ENCODE assay signal across 8 cellular contexts in the genomic region with DNA sequence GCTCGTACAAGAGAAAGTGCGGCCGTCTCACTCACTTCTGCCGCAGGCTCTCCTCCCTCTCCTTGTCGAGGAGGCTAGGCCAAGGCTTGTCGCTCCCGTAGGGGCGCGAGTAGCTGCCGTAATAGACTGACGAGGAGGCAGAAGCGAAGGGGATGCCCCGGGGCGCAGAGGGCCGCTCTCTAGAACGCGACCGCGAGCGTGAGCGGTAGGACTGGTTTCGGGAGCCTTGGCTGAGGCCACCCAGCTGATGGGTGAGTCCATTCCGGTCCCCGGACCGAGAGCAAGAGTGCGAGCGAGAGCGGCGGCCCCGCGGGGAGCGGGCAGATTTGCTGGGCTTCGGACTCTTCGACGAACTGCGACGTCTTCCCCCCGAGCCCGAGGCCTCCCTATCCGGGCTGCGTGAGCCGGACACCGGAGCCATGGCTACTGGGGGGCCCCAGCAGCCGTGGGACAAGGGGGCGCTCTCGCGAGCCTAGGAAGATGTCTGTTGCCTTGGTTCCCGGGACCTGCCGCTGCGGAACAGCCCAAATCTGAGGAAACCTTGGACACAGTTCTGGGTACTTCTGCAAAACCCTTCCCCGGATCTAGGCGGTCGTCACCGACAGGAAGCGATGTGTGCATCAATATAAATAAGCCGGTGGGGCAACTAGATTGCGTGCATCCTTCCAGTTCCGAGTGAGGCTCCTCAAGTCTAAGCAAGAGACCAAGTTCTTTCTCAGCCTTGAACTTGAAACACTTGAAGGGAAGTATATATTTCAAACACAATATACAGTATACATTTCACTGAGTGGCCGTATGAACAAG. TPM values are rescaled to one million over a fixed set of nuclear protein-coding genes. Genes with fewer than 3 reads are reported as not detected.
DNase-seq lines count a peak whose midpoint lies in the region; ATAC-seq and TF ChIP-seq lines count a peak whose summit lies in the region.

A gene (minus strand): TSS at position 567 of the 804 bp plus-strand sequence. CDS start 146 bp downstream, at position 421.

- H3K4me3 Mint-ChIP-seq in H9, result peak within 1 kb of the TSS; percentile 92 to 93
- H3K4me3 Mint-ChIP-seq in nephron, result peak within 1 kb of the TSS; percentile 95 to 96 (median 95)

- WGBS in H9 (ENCODE audit: extremely low coverage, insufficient read length, low lambda C conversion rate), result no CpG with 5 or more reads among the region's 59 CpGs

- no peaks in the 10 kb centered on the region for H3K79me1 ChIP-seq in H9 (ENCODE audit: insufficient read depth, low read depth, low read length, poor library complexity, severe bottlenecking)

- no peak within 1 kb of the TSS for H3K18ac ChIP-seq in H9 (ENCODE audit: insufficient read length, low read depth, low read length)

- H3K14ac ChIP-seq in H9 (ENCODE audit: insufficient read depth, low read length), result no peak within 1 kb of the TSS

- H3K23me2 ChIP-seq in H9 (ENCODE audit: insufficient read length, low read depth, low read length, poor library complexity, severe bottlenecking), result no peaks in the 10 kb centered on the region

- no peak within 1 kb of the TSS for H2BK15ac ChIP-seq in H9 (ENCODE audit: low read depth, low read length)

- H3K27me3 Mint-ChIP-seq in H9 (ENCODE audit: low read depth) (no peaks in the 10 kb centered on the region), nephron (ENCODE audit: low read depth) (no peaks in the 10 kb centered on the region)

- no peaks in the 10 kb centered on the region for H3K79me2 ChIP-seq in H9 (ENCODE audit: insufficient read depth, low read length)
- peaks cover 18% of the 10 kb centered on the region; the same call in 1 of the 2 replicates for H3K79me2 ChIP-seq in Loucy (ENCODE audit: insufficient read depth, low read length)

- H3K27me3 ChIP-seq in H9 (ENCODE audit: insufficient read depth, low read length) (no peaks in the 10 kb centered on the region), Loucy (ENCODE audit: insufficient read depth, low read length, poor library complexity, severe bottlenecking) (no peaks in the 10 kb centered on the region)

- no peak within 1 kb of the TSS for H4K91ac ChIP-seq in H9 (ENCODE audit: insufficient read length, low read depth, low read length)

- H3K4me1 Mint-ChIP-seq in H9 (peaks cover 0 to 9% of the 10 kb centered on the region in 2 experiments; a peak in 2 of 4 replicates), nephron (peaks cover 9% of the 10 kb centered on the region)

- H3K36me3 Mint-ChIP-seq in H9 (ENCODE audit: insufficient read depth in 1 of 3, low read depth in 3 of 3) (peaks cover 2 to 7% (median 5%) of the 10 kb centered on the region in 3 experiments; a peak in 5 of 7 replicates), nephron (ENCODE audit: low read depth) (peaks cover 8% of the 10 kb centered on the region)

- H2BK20ac ChIP-seq in H9 (ENCODE audit: low read depth, low read length, poor library complexity, severe bottlenecking), result no peak within 1 kb of the TSS

- H3K9me3 Mint-ChIP-seq in H9 (peaks cover 48 to 60% of the 10 kb centered on the region in 2 experiments), nephron (peaks cover 7% of the 10 kb centered on the region)

- peak within 1 kb of the TSS; percentile 60 to 95 (median 92) for H3K27ac Mint-ChIP-seq in H9
- peak within 1 kb of the TSS; percentile 88 to 99 (median 97) for H3K27ac Mint-ChIP-seq in nephron

- H4K20me1 ChIP-seq in H9 (ENCODE audit: control insufficient read depth, insufficient read depth, insufficient read length) (no peaks in the 10 kb centered on the region), Loucy (ENCODE audit: insufficient read depth, low read length, poor library complexity, severe bottlenecking) (peaks cover 4% of the 10 kb centered on the region)

- no peak within 1 kb of the TSS for H4K5ac ChIP-seq in H9 (ENCODE audit: insufficient read length, low read depth, low read length)

- no peak within 1 kb of the TSS for H3K23ac ChIP-seq in H9 (ENCODE audit: insufficient read length, low read depth, low read length)

- no peak within 1 kb of the TSS for H3K4ac ChIP-seq in H9 (ENCODE audit: low read depth, low read length)

- H3K4me3 ChIP-seq in Loucy (ENCODE audit: low read length, poor library complexity, severe bottlenecking) (peak within 1 kb of the TSS; percentile 91), fibroblast of the aortic adventitia (ENCODE audit: low read depth, low read length) (peak within 1 kb of the TSS; percentile 74)

- no peak within 1 kb of the TSS for H2BK12ac ChIP-seq in H9 (ENCODE audit: insufficient read length, low read depth, low read length)

- H3K4me1 ChIP-seq in H9 (ENCODE audit: insufficient read depth, low read length) (no peaks in the 10 kb centered on the region), Loucy (ENCODE audit: insufficient read depth, low read length, poor library complexity, severe bottlenecking) (no peaks in the 10 kb centered on the region)

- no peak within 1 kb of the TSS for H3T11ph ChIP-seq in H9 (ENCODE audit: low read length)

- in situ Hi-C loops in G401 (cut with HindIII; ENCODE audit: low sequenced_read_pairs), result no loop called here

- no peak for TF ChIP-seq CTCF in H9 (conservative IDR thresholded peaks at IDR 0.05)
- TF ChIP-seq CTCF in Loucy (conservative IDR thresholded peaks at IDR 0.05; ENCODE audit: low read length), result no peak
- no peak for TF ChIP-seq CTCF in fibroblast of the aortic adventitia (IDR thresholded peaks at IDR 0.05; ENCODE audit: insufficient read depth, low read length)
- TF ChIP-seq CTCF in nephron (IDR thresholded peaks at IDR 0.05; ENCODE audit: unreplicated experiment in 3 of 3), result no peak

- ATAC-seq in stimulated activated naive CD8-positive, alpha-beta T cell treated with anti-CD3 and anti-CD28 coated beads, Interleukin-15, Interleukin-2, amounts not matched to agents 100 U/mL and 50 U/mL, for 24 hours, result peak; percentile 92

- no peak within 1 kb of the TSS for H3K56ac ChIP-seq in H9 (ENCODE audit: insufficient read length, low read depth, low read length)

- H3K9me3 ChIP-seq in H9 (ENCODE audit: control insufficient read depth, low read depth, low read length) (peaks cover 14% of the 10 kb centered on the region), Loucy (ENCODE audit: insufficient read depth, low read depth, low read length) (no peaks in the 10 kb centered on the region)

- H3K4me2 ChIP-seq in H9 (ENCODE audit: insufficient read depth, insufficient read length, low read length) (peak within 1 kb of the TSS; percentile 47), Loucy (ENCODE audit: low read depth, low read length, poor library complexity, severe bottlenecking) (peak within 1 kb of the TSS; percentile 80)

- H3K9me2 ChIP-seq in Loucy (replicated peaks; ENCODE audit: low read depth, low read length), result no peaks in the 10 kb centered on the region

- DNase-seq in G401 (ENCODE audit: low spot score) (peak; percentile 89), H9 (peak; percentile 86), SHP77 (lab: John Stamatoyannopoulos, UW) (peak; percentile 62 to 76), activated gamma-delta T cell (lab: John Stamatoyannopoulos, UW) (peak; percentile 33), fibroblast of the aortic adventitia (ENCODE audit: low read depth) (peak; percentile 97)
- DNase-seq in stimulated activated naive CD8-positive, alpha-beta T cell treated with anti-CD3 and anti-CD28 coated beads, Interleukin-15, Interleukin-2, amounts not matched to agents 100 U/mL and 50 U/mL, for 24 hours, result peak; percentile 76

- H2AFZ ChIP-seq in H9 (ENCODE audit: low read length) (no peak within 1 kb of the TSS), Loucy (ENCODE audit: low read length) (peak within 1 kb of the TSS; percentile 98)

- H3K36me3 ChIP-seq in Loucy (ENCODE audit: insufficient read depth, low read length), result no peaks in the 10 kb centered on the region

- H3F3A ChIP-seq in Loucy (ENCODE audit: low read depth), result no peaks in the 10 kb centered on the region

- H2AK5ac ChIP-seq in H9 (ENCODE audit: insufficient read length, low read length), result no peak within 1 kb of the TSS

- no peak within 1 kb of the TSS for H2BK5ac ChIP-seq in H9 (ENCODE audit: insufficient read length, low read length)

- H2BK120ac ChIP-seq in H9 (ENCODE audit: low read depth, low read length, poor library complexity, severe bottlenecking), result no peak within 1 kb of the TSS

- H4K8ac ChIP-seq in H9 (replicated peaks; ENCODE audit: insufficient read length, low read depth, low read length), result no peak within 1 kb of the TSS

- H3K27ac ChIP-seq in H9 (ENCODE audit: insufficient read length, low read depth, low read length), result no peak within 1 kb of the TSS

- peak within 1 kb of the TSS; percentile 56 for H3K9ac ChIP-seq in H9 (ENCODE audit: extremely low read depth, insufficient read length, low read length)
- H3K9ac ChIP-seq in Loucy (ENCODE audit: low read depth, low read length, poor library complexity, severe bottlenecking), result peak within 1 kb of the TSS; percentile 76

RNA-seq across cellular contexts. Expression of the gene that starts here (rescaled TPM):
- 6.2 and 7.6 TPM in 2 replicates for total RNA-seq in G401 (2014; rRNA removed; shearing (Covaris generic))
- total RNA-seq in H9 (2021) (7.3 and 7.5 TPM in 2 replicates), fibroblast of the aortic adventitia (ENCODE audit: low replicate concordance) (5.5 and 6.0 TPM in 2 replicates)

Comparison
In these comparisons a context has a peak if more than half of its experiments do, and no peak if none do; other contexts are left out.
1. DNase-seq: peak in every context shown above with its lines; median percentile 97 in fibroblast of the aortic adventitia; 89 in G401; 86 in H9; 76 in stimulated activated naive CD8-positive, alpha-beta T cell treated with anti-CD3 and anti-CD28 coated beads, Interleukin-15, Interleukin-2, amounts not matched to agents 100 U/mL and 50 U/mL, for 24 hours; 69 in SHP77; 33 in activated gamma-delta T cell.